ENCODE assay signal across 1 cellular context in genomic region chr10:100045592-100045991, GRCh38.
TF ChIP-seq lines count a peak whose summit lies in the region.

No MANE protein-coding gene starts in this region.

TF ChIP-seq in H1, 55 proteins besides CTCF, POLR2A, EP300 and RAD21:
- TF ChIP-seq CHD1 (IDR thresholded peaks at IDR 0.05; ENCODE audit: low read depth, low read length): no peak
- TF ChIP-seq EGR1 (IDR thresholded peaks at IDR 0.05; ENCODE audit: borderline replicate concordance, low read depth, low read length): no peak
- no peak for TF ChIP-seq SIRT6 (IDR thresholded peaks at IDR 0.05; ENCODE audit: low read length)
- no peak for TF ChIP-seq POU5F1 (IDR thresholded peaks at IDR 0.05; ENCODE audit: low read depth, low read length)
- TF ChIP-seq CEBPB (IDR thresholded peaks at IDR 0.05; ENCODE audit: low read depth, low read length): no peak
- no peak for TF ChIP-seq RBBP5 (IDR thresholded peaks at IDR 0.05; ENCODE audit: borderline replicate concordance, low read depth, low read length)
- TF ChIP-seq SP1 (IDR thresholded peaks at IDR 0.05; ENCODE audit: low read depth, low read length): no peak
- no peak for TF ChIP-seq SUZ12 (IDR thresholded peaks at IDR 0.05; ENCODE audit: low read length)
- no peak for TF ChIP-seq PHF8 (conservative IDR thresholded peaks at IDR 0.05; ENCODE audit: low read depth, low read length)
- no peak for TF ChIP-seq BACH1 (IDR thresholded peaks at IDR 0.05; ENCODE audit: low read length)
- TF ChIP-seq JUN (IDR thresholded peaks at IDR 0.05; ENCODE audit: low read depth, low read length): no peak
- no peak for TF ChIP-seq USF2 (IDR thresholded peaks at IDR 0.05; ENCODE audit: low read length)
- no peak for TF ChIP-seq CTBP2 (IDR thresholded peaks at IDR 0.05; ENCODE audit: borderline replicate concordance, insufficient read depth, insufficient read length, low read length)
- no peak for TF ChIP-seq KDM4A (IDR thresholded peaks at IDR 0.05; ENCODE audit: low read depth, low read length, severe bottlenecking)
- no peak for TF ChIP-seq BRCA1 (IDR thresholded peaks at IDR 0.05; ENCODE audit: low read depth, low read length)
- TF ChIP-seq GABPA (IDR thresholded peaks at IDR 0.05; ENCODE audit: borderline replicate concordance, insufficient read depth, low read length): no peak
- TF ChIP-seq TBP (IDR thresholded peaks at IDR 0.05; ENCODE audit: low read depth, low read length): no peak
- TF ChIP-seq ATF3 (IDR thresholded peaks at IDR 0.05; ENCODE audit: insufficient read depth, low read depth, low read length): no peak
- no peak for TF ChIP-seq CHD2 (IDR thresholded peaks at IDR 0.05; ENCODE audit: low read length)
- TF ChIP-seq ZNF274 (IDR thresholded peaks at IDR 0.05; ENCODE audit: borderline replicate concordance, extremely low read depth, low read length): no peak
TF ChIP-seq in H1: peak in this region for 0.
